ENCODE assay signal across 9 cellular contexts in the genomic region with DNA sequence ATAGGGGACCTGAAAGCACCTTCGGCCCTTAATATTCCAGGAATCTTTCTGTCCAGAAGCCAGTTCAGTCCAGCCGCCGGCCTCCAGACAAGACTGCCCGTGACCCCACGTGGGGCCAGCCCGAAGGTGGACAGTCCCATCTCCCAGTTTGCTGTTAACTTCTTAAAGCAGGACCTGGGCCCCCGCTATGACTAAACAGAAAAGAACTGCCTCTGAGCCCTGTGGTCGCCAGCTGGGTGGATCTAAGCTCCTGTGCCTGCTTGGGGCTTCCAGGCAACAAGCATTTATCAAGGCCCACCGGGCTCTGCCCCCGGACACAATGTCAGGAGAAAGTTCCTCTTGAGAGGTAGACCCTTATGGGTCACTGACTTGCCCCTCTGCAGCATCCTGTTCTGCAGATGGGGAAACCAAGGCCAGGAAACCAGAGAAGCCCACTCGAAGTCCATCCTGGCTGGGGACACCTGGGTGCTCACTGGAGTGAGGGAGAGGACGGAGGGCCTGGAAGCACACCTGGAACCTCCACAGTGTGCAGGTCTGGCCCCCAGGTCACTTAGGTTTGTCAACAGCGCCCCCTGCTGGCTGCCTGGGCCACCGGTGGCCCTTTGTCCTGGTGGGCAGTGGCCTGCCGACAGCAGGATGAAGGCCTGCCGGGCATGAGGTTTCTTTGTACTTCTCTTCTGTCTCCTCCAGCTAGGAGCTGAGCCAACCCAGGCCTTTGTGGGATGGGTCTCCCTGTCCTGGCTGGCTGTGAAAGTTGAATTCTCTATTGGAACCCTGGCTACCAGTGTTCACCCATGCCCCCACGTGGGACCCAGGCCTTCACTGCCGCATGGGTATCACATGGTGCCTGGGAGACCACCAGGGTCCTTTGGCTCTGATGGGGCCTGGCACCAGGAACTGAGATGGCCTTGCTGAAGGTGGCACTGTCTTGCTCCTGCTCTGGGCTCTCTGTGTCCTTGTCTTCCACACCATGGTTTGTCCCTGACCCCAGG.
A peak's percentile ranks its signal among the peaks of the same experiment; 100 is the strongest.
DNase-seq lines count a peak whose midpoint lies in the region; ATAC-seq, FAIRE-seq and TF ChIP-seq lines count a peak whose summit lies in the region.
"Had no signal": no experiment of that assay in that cellular context is flagged by ENCODE, and none has a peak within 500 bp of the region (broad histone marks: within the 10 kb centered on the region; RNA-seq: fewer than 3 reads in every experiment).

No MANE protein-coding gene starts in this region.

- TF ChIP-seq CTCF in SU-DHL-6 (IDR thresholded peaks at IDR 0.05; ENCODE audit: insufficient read depth, low read length, poor library complexity, severe bottlenecking) (peak; percentile 80), right atrium auricular region (IDR thresholded peaks at IDR 0.05) (peak; percentile 94 to 97)

- no peak for FAIRE-seq in small intestine (lab: Jason Lieb, UNC)
- FAIRE-seq: islet of Langerhans had no signal

- no peaks in the 10 kb centered on the region for H3K27me3 Mint-ChIP-seq in activated naive CD8-positive, alpha-beta T cell treated with anti-CD3 and anti-CD28 coated beads, Interleukin-2, amount 50 U/mL, for 24 hours

- H4K20me1 ChIP-seq in SU-DHL-6 (ENCODE audit: low read depth, low read length): no peaks in the 10 kb centered on the region

- H3K9ac ChIP-seq in SU-DHL-6 (ENCODE audit: low read length): no peak overlapping the region

- H3K27me3 ChIP-seq in SU-DHL-6 (ENCODE audit: low read length): no peaks in the 10 kb centered on the region
- no peaks in the 10 kb centered on the region for H3K27me3 ChIP-seq in right atrium auricular region
- no peaks in the 10 kb centered on the region for H3K27me3 ChIP-seq in small intestine (ENCODE audit: control insufficient read depth in 2 of 2, insufficient read depth in 2 of 2, low read length in 2 of 2)

- no peak overlapping the region for H3K27ac Mint-ChIP-seq in activated naive CD8-positive, alpha-beta T cell treated with anti-CD3 and anti-CD28 coated beads, Interleukin-2, amount 50 U/mL, for 24 hours

- peaks cover 4% of the 10 kb centered on the region for H3K4me1 Mint-ChIP-seq in activated naive CD8-positive, alpha-beta T cell treated with anti-CD3 and anti-CD28 coated beads, Interleukin-2, amount 50 U/mL, for 24 hours

- peak; percentile 38 for ATAC-seq in activated naive CD8-positive, alpha-beta T cell treated with anti-CD3 and anti-CD28 coated beads, Interleukin-2, amount 50 U/mL, for 24 hours

- H3K9me3 Mint-ChIP-seq in activated naive CD8-positive, alpha-beta T cell treated with anti-CD3 and anti-CD28 coated beads, Interleukin-2, amount 50 U/mL, for 24 hours: no peaks in the 10 kb centered on the region

- H3K79me2 ChIP-seq in SU-DHL-6 (ENCODE audit: insufficient read depth, low read length): no peaks in the 10 kb centered on the region

- no peaks in the 10 kb centered on the region for H3K36me3 Mint-ChIP-seq in activated naive CD8-positive, alpha-beta T cell treated with anti-CD3 and anti-CD28 coated beads, Interleukin-2, amount 50 U/mL, for 24 hours (ENCODE audit: low read depth)

- no peaks in the 10 kb centered on the region for H3F3A ChIP-seq in SU-DHL-6 (ENCODE audit: insufficient read depth)

- no peak overlapping the region for H3K4me3 Mint-ChIP-seq in activated naive CD8-positive, alpha-beta T cell treated with anti-CD3 and anti-CD28 coated beads, Interleukin-2, amount 50 U/mL, for 24 hours

- no peak overlapping the region for H2AFZ ChIP-seq in SU-DHL-6 (ENCODE audit: low read depth, low read length, severe bottlenecking)

- 59 to 65% (median 62%) methylated on average over 18 of the region's 18 CpGs for WGBS in small intestine, 3 donors

- H3K4me2 ChIP-seq in SU-DHL-6 (ENCODE audit: low read depth, low read length, poor library complexity, severe bottlenecking): no peak overlapping the region

- H3K4me1 ChIP-seq in right atrium auricular region: peaks cover 0 to 51% of the 10 kb centered on the region in 2 donors
- H3K4me1 ChIP-seq in small intestine (ENCODE audit: control insufficient read depth in 2 of 2, insufficient read depth in 1 of 2, low read depth in 1 of 2, low read length in 1 of 2): peaks cover 0 to 2% of the 10 kb centered on the region in 2 donors

- no peaks in the 10 kb centered on the region for H3K36me3 ChIP-seq in SU-DHL-6 (ENCODE audit: low read length)
- peaks cover 7% of the 10 kb centered on the region for H3K36me3 ChIP-seq in right atrium auricular region
- H3K36me3 ChIP-seq in small intestine (ENCODE audit: control insufficient read depth in 2 of 2, insufficient read depth in 2 of 2, low read length in 2 of 2): no peaks in the 10 kb centered on the region

- H3K4me3 ChIP-seq in SU-DHL-6 (ENCODE audit: insufficient read depth, low read length, poor library complexity, severe bottlenecking) (no peak overlapping the region), right atrium auricular region (no peak overlapping the region), small intestine (ENCODE audit: low read depth in 1 of 2, low read length in 2 of 2) (no peak overlapping the region)

- no peak overlapping the region for H3K27ac ChIP-seq in SU-DHL-6 (ENCODE audit: low read depth, low read length)
- H3K27ac ChIP-seq in right atrium auricular region: peak overlapping the region; percentile 48 to 75
- no peak overlapping the region for H3K27ac ChIP-seq in small intestine (ENCODE audit: low read depth in 1 of 2, low read length in 1 of 2)

- DNase-seq in NCI-H2029 (lab: John Stamatoyannopoulos, UW): peak; percentile 32
- no peak for DNase-seq in NCI-H2029 treated with DMSO at 0.1 percent for 48 hours (lab: John Stamatoyannopoulos, UW)
- DNase-seq in HuH-7 (ENCODE audit: low spot score): peak; percentile 79
- DNase-seq in activated naive CD8-positive, alpha-beta T cell treated with anti-CD3 and anti-CD28 coated beads, Interleukin-2, amount 50 U/mL, for 24 hours: peak; percentile 86
- peak; percentile 77 for DNase-seq in right atrium auricular region (ENCODE audit: low spot score)
- DNase-seq in small intestine: peak; percentile 69
- no peak for DNase-seq in putamen (ENCODE audit: low spot score)

- no peaks in the 10 kb centered on the region for H3K9me2 ChIP-seq in SU-DHL-6 (replicated peaks; ENCODE audit: insufficient read depth, low read length)

- no peaks in the 10 kb centered on the region for H3K9me3 ChIP-seq in SU-DHL-6 (ENCODE audit: insufficient read depth, low read length)
- no peaks in the 10 kb centered on the region for H3K9me3 ChIP-seq in right atrium auricular region
- H3K9me3 ChIP-seq in small intestine (ENCODE audit: control insufficient read depth, low read depth): no peaks in the 10 kb centered on the region

Comparison
In these comparisons a context has a peak if more than half of its experiments do, and no peak if none do; other contexts are left out.
1. DNase-seq: peak in NCI-H2029 (single experiment), HuH-7 (single experiment), activated naive CD8-positive, alpha-beta T cell treated with anti-CD3 and anti-CD28 coated beads, Interleukin-2, amount 50 U/mL, for 24 hours (single experiment), right atrium auricular region (single experiment) and small intestine (single experiment); none in NCI-H2029 treated with DMSO at 0.1 percent for 48 hours (single experiment) and putamen (single experiment).
2. H3K27ac ChIP-seq: peak in right atrium auricular region (2 of 2); none in SU-DHL-6 (single experiment) and small intestine (0 of 2).